In genomic region chr3:30655187-30655812, GRCh38 we compare ENCODE assay signal across 1 cellular context.
TF ChIP-seq lines count a peak whose summit lies in the region.

No MANE protein-coding gene starts in this region.

TF ChIP-seq in GM12878, 131 proteins besides CTCF, POLR2A, EP300 and RAD21 (continued from another document and continues in another):
- TF ChIP-seq BHLHE40 (IDR thresholded peaks at IDR 0.05; ENCODE audit: borderline replicate concordance in 1 of 2, low read depth in 2 of 2, low read length in 1 of 2) (peak in 1 of 2 experiments; percentile 30; a peak in 1 of 4 replicates), SREBF1 (IDR thresholded peaks at IDR 0.05; ENCODE audit: low read length) (no peak), RUNX3 (IDR thresholded peaks at IDR 0.05; ENCODE audit: low read length) (peak; percentile 78), SRF (IDR thresholded peaks at IDR 0.05; ENCODE audit: low read depth in 2 of 2, low read length in 2 of 2) (no peak), CEBPB (IDR thresholded peaks at IDR 0.05; ENCODE audit: borderline replicate concordance in 1 of 2, low read depth in 2 of 2, low read length in 2 of 2) (no peak), CBFB (IDR thresholded peaks at IDR 0.05; ENCODE audit: low read depth) (no peak), DPF2 (IDR thresholded peaks at IDR 0.05) (0 out of 2 replicates have a peak, but pooled peaks have one; percentile 52), ETV6 (conservative IDR thresholded peaks at IDR 0.05 in 1 of 2, IDR thresholded peaks at IDR 0.05 in 1 of 2; ENCODE audit: borderline replicate concordance in 1 of 2, low read depth in 1 of 2) (no peak), MEF2B (IDR thresholded peaks at IDR 0.05; ENCODE audit: partially characterized antibody, poor library complexity, severe bottlenecking) (no peak), SMARCA5 (IDR thresholded peaks at IDR 0.05) (no peak), MYC (IDR thresholded peaks at IDR 0.05; ENCODE audit: insufficient read depth, insufficient read length, insufficient replicate concordance, low read length, severe bottlenecking) (no peak), NR2F1 (conservative IDR thresholded peaks at IDR 0.05) (no peak), PML (IDR thresholded peaks at IDR 0.05; ENCODE audit: low read length) (no peak), NFYA (IDR thresholded peaks at IDR 0.05; ENCODE audit: borderline replicate concordance, low read depth, low read length) (no peak), ZBTB4 (CRISPR knock-in tag; IDR thresholded peaks at IDR 0.05) (no peak), BCLAF1 (IDR thresholded peaks at IDR 0.05) (no peak), STAT1 (conservative IDR thresholded peaks at IDR 0.05) (no peak), CREM (IDR thresholded peaks at IDR 0.05; ENCODE audit: low read depth) (no peak), SUPT20H (IDR thresholded peaks at IDR 0.05; ENCODE audit: borderline replicate concordance, control insufficient read depth, low read depth, low read length) (no peak), HDGF (IDR thresholded peaks at IDR 0.05) (no peak), SMAD1 (IDR thresholded peaks at IDR 0.05; ENCODE audit: low read depth, partially characterized antibody) (no peak), IKZF2 (IDR thresholded peaks at IDR 0.05) (peak; percentile 73 to 79), EGR1 (IDR thresholded peaks at IDR 0.05; ENCODE audit: borderline replicate concordance in 1 of 2, low read depth in 2 of 2, low read length in 2 of 2) (no peak), FOXM1 (IDR thresholded peaks at IDR 0.05; ENCODE audit: low read depth, low read length) (no peak), BRCA1 (IDR thresholded peaks at IDR 0.05; ENCODE audit: low read depth, low read length) (no peak), NBN (IDR thresholded peaks at IDR 0.05) (no peak), ZNF217 (IDR thresholded peaks at IDR 0.05) (peak; percentile 23; the same call in 1 of the 2 replicates), SIX5 (IDR thresholded peaks at IDR 0.05; ENCODE audit: low read depth, low read length, severe bottlenecking) (no peak), ZNF207 (IDR thresholded peaks at IDR 0.05; ENCODE audit: borderline replicate concordance) (no peak), SREBF2 (IDR thresholded peaks at IDR 0.05; ENCODE audit: low read length) (no peak), ASH2L (IDR thresholded peaks at IDR 0.05; ENCODE audit: borderline replicate concordance, low read depth) (no peak), TAF1 (IDR thresholded peaks at IDR 0.05; ENCODE audit: borderline replicate concordance, low read depth, low read length) (no peak), ZNF274 (IDR thresholded peaks at IDR 0.05; ENCODE audit: insufficient read depth, insufficient read length) (no peak), CREB1 (IDR thresholded peaks at IDR 0.05; ENCODE audit: low read depth) (no peak), HDAC2 (IDR thresholded peaks at IDR 0.05) (no peak), RELA (IDR thresholded peaks at IDR 0.05; ENCODE audit: borderline replicate concordance, partially characterized antibody) (no peak), CBX3 (IDR thresholded peaks at IDR 0.05; ENCODE audit: borderline replicate concordance, low read depth) (no peak), SIN3A (IDR thresholded peaks at IDR 0.05; ENCODE audit: low read depth, low read length) (no peak), KLF5 (IDR thresholded peaks at IDR 0.05; ENCODE audit: partially characterized antibody) (no peak), YBX1 (IDR thresholded peaks at IDR 0.05) (no peak), JUND (IDR thresholded peaks at IDR 0.05; ENCODE audit: low read depth, low read length) (no peak), RCOR1 (conservative IDR thresholded peaks at IDR 0.05; ENCODE audit: low read depth, low read length) (no peak), GATAD2B (conservative IDR thresholded peaks at IDR 0.05; ENCODE audit: low read depth) (no peak), HDAC6 (IDR thresholded peaks at IDR 0.05; ENCODE audit: unreplicated experiment) (no peak)
- TF ChIP-seq, protein P1, sequence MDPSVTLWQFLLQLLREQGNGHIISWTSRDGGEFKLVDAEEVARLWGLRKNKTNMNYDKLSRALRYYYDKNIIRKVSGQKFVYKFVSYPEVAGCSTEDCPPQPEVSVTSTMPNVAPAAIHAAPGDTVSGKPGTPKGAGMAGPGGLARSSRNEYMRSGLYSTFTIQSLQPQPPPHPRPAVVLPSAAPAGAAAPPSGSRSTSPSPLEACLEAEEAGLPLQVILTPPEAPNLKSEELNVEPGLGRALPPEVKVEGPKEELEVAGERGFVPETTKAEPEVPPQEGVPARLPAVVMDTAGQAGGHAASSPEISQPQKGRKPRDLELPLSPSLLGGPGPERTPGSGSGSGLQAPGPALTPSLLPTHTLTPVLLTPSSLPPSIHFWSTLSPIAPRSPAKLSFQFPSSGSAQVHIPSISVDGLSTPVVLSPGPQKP (IDR thresholded peaks at IDR 0.05; ENCODE audit: low read depth, low read length): no peak
- TF ChIP-seq, protein P2, sequence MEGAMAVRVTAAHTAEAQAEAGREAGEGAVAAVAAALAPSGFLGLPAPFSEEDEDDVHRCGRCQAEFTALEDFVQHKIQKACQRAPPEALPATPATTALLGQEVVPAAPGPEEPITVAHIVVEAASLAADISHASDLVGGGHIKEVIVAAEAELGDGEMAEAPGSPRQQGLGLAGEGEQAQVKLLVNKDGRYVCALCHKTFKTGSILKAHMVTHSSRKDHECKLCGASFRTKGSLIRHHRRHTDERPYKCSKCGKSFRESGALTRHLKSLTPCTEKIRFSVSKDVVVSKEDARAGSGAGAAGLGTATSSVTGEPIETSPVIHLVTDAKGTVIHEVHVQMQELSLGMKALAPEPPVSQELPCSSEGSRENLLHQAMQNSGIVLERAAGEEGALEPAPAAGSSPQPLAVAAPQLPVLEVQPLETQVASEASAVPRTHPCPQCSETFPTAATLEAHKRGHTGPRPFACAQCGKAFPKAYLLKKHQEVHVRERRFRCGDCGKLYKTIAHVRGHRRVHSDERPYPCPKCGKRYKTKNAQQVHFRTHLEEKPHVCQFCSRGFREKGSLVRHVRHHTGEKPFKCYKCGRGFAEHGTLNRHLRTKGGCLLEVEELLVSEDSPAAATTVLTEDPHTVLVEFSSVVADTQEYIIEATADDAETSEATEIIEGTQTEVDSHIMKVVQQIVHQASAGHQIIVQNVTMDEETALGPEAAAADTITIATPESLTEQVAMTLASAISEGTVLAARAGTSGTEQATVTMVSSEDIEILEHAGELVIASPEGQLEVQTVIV (IDR thresholded peaks at IDR 0.05; ENCODE audit: borderline replicate concordance, partially characterized antibody): no peak
- TF ChIP-seq, protein P3, sequence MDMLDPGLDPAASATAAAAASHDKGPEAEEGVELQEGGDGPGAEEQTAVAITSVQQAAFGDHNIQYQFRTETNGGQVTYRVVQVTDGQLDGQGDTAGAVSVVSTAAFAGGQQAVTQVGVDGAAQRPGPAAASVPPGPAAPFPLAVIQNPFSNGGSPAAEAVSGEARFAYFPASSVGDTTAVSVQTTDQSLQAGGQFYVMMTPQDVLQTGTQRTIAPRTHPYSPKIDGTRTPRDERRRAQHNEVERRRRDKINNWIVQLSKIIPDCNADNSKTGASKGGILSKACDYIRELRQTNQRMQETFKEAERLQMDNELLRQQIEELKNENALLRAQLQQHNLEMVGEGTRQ (IDR thresholded peaks at IDR 0.05; ENCODE audit: borderline replicate concordance, low read depth, low read length): no peak
- TF ChIP-seq, protein P4, sequence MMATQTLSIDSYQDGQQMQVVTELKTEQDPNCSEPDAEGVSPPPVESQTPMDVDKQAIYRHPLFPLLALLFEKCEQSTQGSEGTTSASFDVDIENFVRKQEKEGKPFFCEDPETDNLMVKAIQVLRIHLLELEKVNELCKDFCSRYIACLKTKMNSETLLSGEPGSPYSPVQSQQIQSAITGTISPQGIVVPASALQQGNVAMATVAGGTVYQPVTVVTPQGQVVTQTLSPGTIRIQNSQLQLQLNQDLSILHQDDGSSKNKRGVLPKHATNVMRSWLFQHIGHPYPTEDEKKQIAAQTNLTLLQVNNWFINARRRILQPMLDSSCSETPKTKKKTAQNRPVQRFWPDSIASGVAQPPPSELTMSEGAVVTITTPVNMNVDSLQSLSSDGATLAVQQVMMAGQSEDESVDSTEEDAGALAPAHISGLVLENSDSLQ (IDR thresholded peaks at IDR 0.05): no peak; the same call in 1 of the 2 replicates
- TF ChIP-seq, protein P5, sequence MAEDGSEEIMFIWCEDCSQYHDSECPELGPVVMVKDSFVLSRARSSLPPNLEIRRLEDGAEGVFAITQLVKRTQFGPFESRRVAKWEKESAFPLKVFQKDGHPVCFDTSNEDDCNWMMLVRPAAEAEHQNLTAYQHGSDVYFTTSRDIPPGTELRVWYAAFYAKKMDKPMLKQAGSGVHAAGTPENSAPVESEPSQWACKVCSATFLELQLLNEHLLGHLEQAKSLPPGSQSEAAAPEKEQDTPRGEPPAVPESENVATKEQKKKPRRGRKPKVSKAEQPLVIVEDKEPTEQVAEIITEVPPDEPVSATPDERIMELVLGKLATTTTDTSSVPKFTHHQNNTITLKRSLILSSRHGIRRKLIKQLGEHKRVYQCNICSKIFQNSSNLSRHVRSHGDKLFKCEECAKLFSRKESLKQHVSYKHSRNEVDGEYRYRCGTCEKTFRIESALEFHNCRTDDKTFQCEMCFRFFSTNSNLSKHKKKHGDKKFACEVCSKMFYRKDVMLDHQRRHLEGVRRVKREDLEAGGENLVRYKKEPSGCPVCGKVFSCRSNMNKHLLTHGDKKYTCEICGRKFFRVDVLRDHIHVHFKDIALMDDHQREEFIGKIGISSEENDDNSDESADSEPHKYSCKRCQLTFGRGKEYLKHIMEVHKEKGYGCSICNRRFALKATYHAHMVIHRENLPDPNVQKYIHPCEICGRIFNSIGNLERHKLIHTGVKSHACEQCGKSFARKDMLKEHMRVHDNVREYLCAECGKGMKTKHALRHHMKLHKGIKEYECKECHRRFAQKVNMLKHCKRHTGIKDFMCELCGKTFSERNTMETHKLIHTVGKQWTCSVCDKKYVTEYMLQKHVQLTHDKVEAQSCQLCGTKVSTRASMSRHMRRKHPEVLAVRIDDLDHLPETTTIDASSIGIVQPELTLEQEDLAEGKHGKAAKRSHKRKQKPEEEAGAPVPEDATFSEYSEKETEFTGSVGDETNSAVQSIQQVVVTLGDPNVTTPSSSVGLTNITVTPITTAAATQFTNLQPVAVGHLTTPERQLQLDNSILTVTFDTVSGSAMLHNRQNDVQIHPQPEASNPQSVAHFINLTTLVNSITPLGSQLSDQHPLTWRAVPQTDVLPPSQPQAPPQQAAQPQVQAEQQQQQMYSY (CRISPR knock-in tag; IDR thresholded peaks at IDR 0.05): no peak
- TF ChIP-seq, protein P6, sequence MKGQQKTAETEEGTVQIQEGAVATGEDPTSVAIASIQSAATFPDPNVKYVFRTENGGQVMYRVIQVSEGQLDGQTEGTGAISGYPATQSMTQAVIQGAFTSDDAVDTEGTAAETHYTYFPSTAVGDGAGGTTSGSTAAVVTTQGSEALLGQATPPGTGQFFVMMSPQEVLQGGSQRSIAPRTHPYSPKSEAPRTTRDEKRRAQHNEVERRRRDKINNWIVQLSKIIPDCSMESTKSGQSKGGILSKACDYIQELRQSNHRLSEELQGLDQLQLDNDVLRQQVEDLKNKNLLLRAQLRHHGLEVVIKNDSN (IDR thresholded peaks at IDR 0.05; ENCODE audit: borderline replicate concordance, extremely low read length, insufficient read depth, low read depth, low read length): no peak
- TF ChIP-seq, protein P7, sequence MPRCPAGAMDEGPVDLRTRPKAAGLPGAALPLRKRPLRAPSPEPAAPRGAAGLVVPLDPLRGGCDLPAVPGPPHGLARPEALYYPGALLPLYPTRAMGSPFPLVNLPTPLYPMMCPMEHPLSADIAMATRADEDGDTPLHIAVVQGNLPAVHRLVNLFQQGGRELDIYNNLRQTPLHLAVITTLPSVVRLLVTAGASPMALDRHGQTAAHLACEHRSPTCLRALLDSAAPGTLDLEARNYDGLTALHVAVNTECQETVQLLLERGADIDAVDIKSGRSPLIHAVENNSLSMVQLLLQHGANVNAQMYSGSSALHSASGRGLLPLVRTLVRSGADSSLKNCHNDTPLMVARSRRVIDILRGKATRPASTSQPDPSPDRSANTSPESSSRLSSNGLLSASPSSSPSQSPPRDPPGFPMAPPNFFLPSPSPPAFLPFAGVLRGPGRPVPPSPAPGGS (IDR thresholded peaks at IDR 0.05; ENCODE audit: borderline replicate concordance, insufficient read depth, low read depth, low read length, poor library complexity, severe bottlenecking): no peak
